ENCODE assay signal across 8 cellular contexts in the genomic region with DNA sequence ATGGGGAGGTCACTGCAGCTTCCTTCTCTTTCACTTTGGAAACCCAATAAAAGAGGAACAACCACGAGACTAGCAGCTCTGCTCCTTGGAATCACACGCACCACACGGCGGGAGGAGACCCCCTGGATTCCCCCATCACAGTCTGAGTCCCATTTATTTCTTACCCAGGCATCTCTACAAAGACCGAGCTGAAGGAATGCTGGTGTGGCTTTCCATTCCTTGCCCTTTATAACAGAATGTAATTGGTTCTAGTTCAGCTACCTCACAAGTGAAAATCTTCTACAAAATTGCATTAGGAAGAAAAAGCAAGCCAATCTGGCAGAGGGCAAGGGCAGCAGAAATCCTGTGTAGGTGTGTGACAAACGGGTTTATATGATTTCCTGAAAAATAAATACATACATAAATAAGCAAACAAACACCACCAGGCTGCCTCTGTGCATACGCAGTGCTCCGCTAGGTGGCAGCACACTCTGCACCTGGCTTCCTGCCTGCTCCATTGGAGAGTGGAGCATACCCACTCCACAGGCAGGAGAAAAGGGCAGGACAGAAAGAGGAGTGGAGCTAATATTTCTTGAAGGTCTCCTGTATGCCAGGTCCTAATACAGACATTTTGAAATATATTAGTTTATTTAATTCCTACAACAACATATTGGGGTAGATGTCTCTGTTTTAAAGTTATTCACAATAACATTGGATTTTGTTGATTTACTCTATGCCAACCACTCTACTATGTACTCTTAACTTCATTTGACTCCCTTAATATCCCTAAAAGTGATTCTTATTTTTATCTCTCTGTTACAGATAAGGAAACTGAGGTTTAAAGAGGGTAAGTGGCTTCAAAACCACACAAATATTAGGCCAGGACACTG.
A peak's percentile ranks its signal among the peaks of the same experiment; 100 is the strongest.
DNase-seq lines count a peak whose midpoint lies in the region; ATAC-seq and TF ChIP-seq lines count a peak whose summit lies in the region.

No MANE protein-coding gene starts in this region.

- TF ChIP-seq CTCF in upper lobe of right lung (IDR thresholded peaks at IDR 0.05), result peak; percentile 84

- H3K4me1 ChIP-seq in mesendoderm (ENCODE audit: control insufficient read depth, low read depth, low read length), result no peaks in the 10 kb centered on the region
- no peaks in the 10 kb centered on the region for H3K4me1 ChIP-seq in upper lobe of right lung

- no peaks in the 10 kb centered on the region for H3K9me3 ChIP-seq in upper lobe of right lung

- H3K36me3 ChIP-seq in mesendoderm (ENCODE audit: control insufficient read depth, insufficient read depth, low read length) (no peaks in the 10 kb centered on the region), upper lobe of right lung (no peaks in the 10 kb centered on the region)

- H3K9me3 Mint-ChIP-seq in activated T-cell treated with anti-CD3 and anti-CD28 coated beads, Interleukin-2, amount 50 U/mL, for 24 hours, result peaks cover 6% of the 10 kb centered on the region

- WGBS in mesendoderm (ENCODE audit: extremely low coverage, insufficient coverage, low lambda C conversion rate), result no CpG with 5 or more reads among the region's 8 CpGs

- no peak overlapping the region for H3K23ac ChIP-seq in mesendoderm (ENCODE audit: low read length)

- no peak overlapping the region for H3K27ac ChIP-seq in mesendoderm (ENCODE audit: low read depth, low read length)
- H3K27ac ChIP-seq in upper lobe of right lung, result no peak overlapping the region

- H3K79me2 ChIP-seq in mesendoderm (ENCODE audit: control insufficient read depth, insufficient read depth, low read length), result no peaks in the 10 kb centered on the region

- no peak overlapping the region for H2BK15ac ChIP-seq in mesendoderm (replicated peaks; ENCODE audit: low read depth)

- no peak overlapping the region for H3K4me3 Mint-ChIP-seq in activated T-cell treated with anti-CD3 and anti-CD28 coated beads, Interleukin-2, amount 50 U/mL, for 24 hours

- peak; percentile 97 for ATAC-seq in GM21526 (IDR thresholded peaks at IDR 0.05; ENCODE audit: low FRiP score, unreplicated experiment)
- ATAC-seq in upper lobe of right lung, result peak; percentile 96

- H3K27me3 Mint-ChIP-seq in activated T-cell treated with anti-CD3 and anti-CD28 coated beads, Interleukin-2, amount 50 U/mL, for 24 hours, result no peaks in the 10 kb centered on the region

- no peak overlapping the region for H3K9ac ChIP-seq in mesendoderm (ENCODE audit: low read length)

- in situ Hi-C loops in SK-MEL-5 (cut with HindIII; ENCODE audit: low pct_unique_long_range_greater_than_20kb, low sequenced_read_pairs), result no loop called here

- H3K79me1 ChIP-seq in mesendoderm (ENCODE audit: low read length), result no peaks in the 10 kb centered on the region

- no peak overlapping the region for H3K4ac ChIP-seq in mesendoderm (ENCODE audit: low read depth, low read length)

- no peak overlapping the region for H3K56ac ChIP-seq in mesendoderm (ENCODE audit: low read length)

- no peak overlapping the region for H3K4me2 ChIP-seq in mesendoderm (ENCODE audit: low read length)

- no peak overlapping the region for H3K27ac Mint-ChIP-seq in activated T-cell treated with anti-CD3 and anti-CD28 coated beads, Interleukin-2, amount 50 U/mL, for 24 hours

- H3K4me3 ChIP-seq in mesendoderm (ENCODE audit: low read length) (no peak overlapping the region), upper lobe of right lung (no peak overlapping the region)

- intact Hi-C loops in upper lobe of right lung (cut with DNase I), result no loop called here

- no peak overlapping the region for H3K18ac ChIP-seq in mesendoderm (ENCODE audit: low read length)

- no peak overlapping the region for H2BK120ac ChIP-seq in mesendoderm (ENCODE audit: low read depth, low read length)

- H4K5ac ChIP-seq in mesendoderm (ENCODE audit: low read length), result no peak overlapping the region

- no peak overlapping the region for H4K8ac ChIP-seq in mesendoderm (ENCODE audit: low read depth, low read length)

- peak; percentile 29 for DNase-seq in activated T-cell treated with anti-CD3 and anti-CD28 coated beads, Interleukin-2, amount 50 U/mL, for 24 hours
- DNase-seq in activated T-cell treated with anti-CD3 and anti-CD28 coated beads, Interleukin-2, amount 50 U/mL, for 1 hour, result no peak
- DNase-seq in HK-2 (ENCODE audit: unreplicated experiment) (peak; percentile 44), SK-MEL-5 (ENCODE audit: low read depth, low spot score) (peak; percentile 72), dermis microvascular lymphatic vessel endothelial cell (ENCODE audit: low read depth in 2 of 2) (peak; percentile 16 to 48), mesendoderm (peak; percentile 67), upper lobe of right lung (peak; percentile 76)

- no peaks in the 10 kb centered on the region for H3K4me1 Mint-ChIP-seq in activated T-cell treated with anti-CD3 and anti-CD28 coated beads, Interleukin-2, amount 50 U/mL, for 24 hours (ENCODE audit: low read depth)

- no peak overlapping the region for H2BK5ac ChIP-seq in mesendoderm (ENCODE audit: low read length)

- H3K36me3 Mint-ChIP-seq in activated T-cell treated with anti-CD3 and anti-CD28 coated beads, Interleukin-2, amount 50 U/mL, for 24 hours (ENCODE audit: low read depth), result no peaks in the 10 kb centered on the region

- H3K27me3 ChIP-seq in mesendoderm (ENCODE audit: insufficient read depth, low read length, poor library complexity) (no peaks in the 10 kb centered on the region), upper lobe of right lung (no peaks in the 10 kb centered on the region)

- H2AK5ac ChIP-seq in mesendoderm (ENCODE audit: low read length), result no peak overlapping the region
